ENCODE assay signal across 1 cellular context in genomic region chr17:74873874-74874614, GRCh38.
TF ChIP-seq lines count a peak whose summit lies in the region.

No MANE protein-coding gene starts in this region.

TF ChIP-seq in K562, 482 proteins besides CTCF, POLR2A, EP300 and RAD21 (continued from another document and continues in another):
- TF ChIP-seq NR2C2 (CRISPR knock-in tag; IDR thresholded peaks at IDR 0.05), result no peak
- peak; percentile 43; the same call in 1 of the 2 replicates for TF ChIP-seq NR2C2 (tag; IDR thresholded peaks at IDR 0.05)
- no peak for TF ChIP-seq ETS1 (conservative IDR thresholded peaks at IDR 0.05; ENCODE audit: control insufficient read depth, low read depth, low read length)
- TF ChIP-seq PREB (CRISPR knock-in tag; IDR thresholded peaks at IDR 0.05), result no peak
- TF ChIP-seq YBX1 (IDR thresholded peaks at IDR 0.05), result no peak
- 0 out of 2 replicates have a peak, but pooled peaks have one; percentile 50 for TF ChIP-seq HMBOX1 (IDR thresholded peaks at IDR 0.05)
- no peak for TF ChIP-seq FOXJ3 (CRISPR knock-in tag; IDR thresholded peaks at IDR 0.05)
- TF ChIP-seq NFE2L1 (tag; IDR thresholded peaks at IDR 0.05; ENCODE audit: borderline replicate concordance, low read depth), result no peak; the same call in 1 of the 2 replicates
- TF ChIP-seq SRSF3 (IDR thresholded peaks at IDR 0.05; ENCODE audit: insufficient read depth, low read length), result no peak
- no peak for TF ChIP-seq SRSF1 (IDR thresholded peaks at IDR 0.05; ENCODE audit: low read depth, low read length)
- peak; percentile 37 for TF ChIP-seq ASH1L (IDR thresholded peaks at IDR 0.05; ENCODE audit: borderline replicate concordance, low read depth, partially characterized antibody)
- TF ChIP-seq PBX2 (CRISPR knock-in tag; IDR thresholded peaks at IDR 0.05; ENCODE audit: low read depth), result no peak
- TF ChIP-seq PBX2 (tag; conservative IDR thresholded peaks at IDR 0.05; ENCODE audit: low read depth), result no peak
- TF ChIP-seq ZNF146 (CRISPR knock-in tag; IDR thresholded peaks at IDR 0.05; ENCODE audit: unreplicated experiment), result no peak
- TF ChIP-seq ZC3H4 (CRISPR knock-in tag; IDR thresholded peaks at IDR 0.05; ENCODE audit: borderline replicate concordance), result no peak
- peak; percentile 73 for TF ChIP-seq CREB3 (tag; conservative IDR thresholded peaks at IDR 0.05; ENCODE audit: low read depth)
- no peak for TF ChIP-seq KLF16 (IDR thresholded peaks at IDR 0.05)
- no peak for TF ChIP-seq ZNF740 (CRISPR knock-in tag; IDR thresholded peaks at IDR 0.05)
- TF ChIP-seq ZNF740 (tag; IDR thresholded peaks at IDR 0.05), result no peak
- no peak for TF ChIP-seq ZNF133 (CRISPR knock-in tag; IDR thresholded peaks at IDR 0.05)
- peak; percentile 57; the same call in 1 of the 2 replicates for TF ChIP-seq ZNF584 (CRISPR knock-in tag; IDR thresholded peaks at IDR 0.05; ENCODE audit: low read depth)
- no peak for TF ChIP-seq PYGO2 (tag; IDR thresholded peaks at IDR 0.05)
- no peak for TF ChIP-seq DNMT1 (IDR thresholded peaks at IDR 0.05)
- 0 out of 4 replicates have a peak, but pooled peaks of 1 of the 2 experiments have one; percentile 23 for TF ChIP-seq TBL1XR1 (IDR thresholded peaks at IDR 0.05; ENCODE audit: low read length in 2 of 2)
- TF ChIP-seq ZNF140 (CRISPR knock-in tag; IDR thresholded peaks at IDR 0.05), result no peak
- no peak for TF ChIP-seq MCM7 (IDR thresholded peaks at IDR 0.05)
- TF ChIP-seq POLR2H (tag; IDR thresholded peaks at IDR 0.05; ENCODE audit: low read depth), result 0 out of 2 replicates have a peak, but pooled peaks have one; percentile 52
- TF ChIP-seq ZFP91 (CRISPR knock-in tag; IDR thresholded peaks at IDR 0.05), result no peak
- TF ChIP-seq E4F1 (CRISPR knock-in tag; IDR thresholded peaks at IDR 0.05; ENCODE audit: borderline replicate concordance), result no peak
- TF ChIP-seq ELF1 (tag; IDR thresholded peaks at IDR 0.05), result no peak
- 0 out of 2 replicates have a peak, but pooled peaks have one; percentile 28 for TF ChIP-seq EHMT2 (IDR thresholded peaks at IDR 0.05)
- TF ChIP-seq FOSL1 (tag; conservative IDR thresholded peaks at IDR 0.05), result no peak
- TF ChIP-seq NCOA1 (IDR thresholded peaks at IDR 0.05; ENCODE audit: low read depth), result no peak
- no peak for TF ChIP-seq TSHZ1 (CRISPR knock-in tag; IDR thresholded peaks at IDR 0.05)
- 0 out of 2 replicates have a peak, but pooled peaks have one; percentile 18 for TF ChIP-seq BCOR (IDR thresholded peaks at IDR 0.05)
- 0 out of 2 replicates have a peak, but pooled peaks have one; percentile 52 for TF ChIP-seq ZBTB2 (IDR thresholded peaks at IDR 0.05)
- TF ChIP-seq GABPB1 (CRISPR knock-in tag; IDR thresholded peaks at IDR 0.05), result no peak
- TF ChIP-seq GTF3C2 (IDR thresholded peaks at IDR 0.05; ENCODE audit: borderline replicate concordance, extremely low read depth, insufficient read length), result no peak
- TF ChIP-seq TEAD2 (tag; IDR thresholded peaks at IDR 0.05), result no peak
